In the genomic region with DNA sequence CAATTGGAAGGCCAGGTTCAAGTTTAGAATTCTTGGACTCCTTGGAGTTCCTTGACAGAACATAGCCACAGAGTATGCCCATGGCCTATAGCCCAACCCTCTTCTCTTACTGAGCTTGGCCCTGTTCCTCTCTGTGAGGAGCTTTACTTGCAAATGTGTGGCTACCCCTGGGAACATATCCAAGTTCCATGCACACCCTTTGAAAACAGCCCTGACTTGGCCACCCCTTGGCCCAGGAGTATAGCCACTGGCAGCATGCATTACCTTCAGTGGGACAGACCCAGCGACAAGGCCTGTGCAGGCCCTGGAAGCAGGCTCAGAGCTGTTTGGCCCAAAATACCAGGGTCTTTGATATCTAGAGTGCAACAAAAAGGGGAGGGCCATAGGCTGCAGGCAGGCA, we compare ENCODE assay signal across 26 cellular contexts. TPM values are rescaled to one million over a fixed set of nuclear protein-coding genes. Genes with fewer than 3 reads are reported as not detected.
"Had no signal": no experiment of that assay in that cellular context is flagged by ENCODE, and none has a peak within 500 bp of the region (broad histone marks: within the 10 kb centered on the region; RNA-seq: fewer than 3 reads in every experiment).

No MANE protein-coding gene starts in this region.

- H3K36me3 ChIP-seq: adrenal gland, breast epithelium, gastrocnemius medialis, spleen, thoracic aorta, vagina had no signal

- DNase-seq: activated CD4-positive, alpha-beta T cell treated with anti-CD3 and anti-CD28 coated beads for 4 hours; activated CD4-positive, alpha-beta T cell treated with anti-CD3 and anti-CD28 coated beads, Interleukin-2, amount 50 U/mL, for 4 hours; activated CD4-positive, CD25-positive, alpha-beta regulatory T cell; activated effector memory CD4-positive, alpha-beta T cell treated with anti-CD3 and anti-CD28 coated beads, Interleukin-2, amount 50 U/mL, for 16 hours; activated T-cell treated with anti-CD3 and anti-CD28 coated beads, Interleukin-2, amount 50 U/mL, for 1 hour; adrenal gland; aorta; central memory CD4-positive, alpha-beta T cell; endodermal cell; gastrocnemius medialis; hippocampal formation; immature natural killer cell; kidney; left colon; posterior cingulate gyrus; right cardiac atrium; spleen had no signal

- H3K4me3 ChIP-seq: adrenal gland, breast epithelium, gastrocnemius medialis, spleen, thoracic aorta, vagina had no signal

- H3K9me3 ChIP-seq: breast epithelium, gastrocnemius medialis, thoracic aorta, vagina had no signal

- H3K27ac ChIP-seq: adrenal gland, breast epithelium, gastrocnemius medialis, spleen, thoracic aorta, vagina had no signal

- H3K27me3 ChIP-seq: adrenal gland, breast epithelium, gastrocnemius medialis, spleen, vagina had no signal

- H3K4me1 ChIP-seq: adrenal gland, gastrocnemius medialis, spleen, vagina had no signal

RNA-seq across cellular contexts. Expression of a gene that starts 19.5 kb away (rescaled TPM):
- total RNA-seq: activated naive CD4-positive, alpha-beta T cell treated with anti-CD3 and anti-CD28 coated beads for 36 hours; activated naive CD8-positive, alpha-beta T cell treated with anti-CD3 and anti-CD28 coated beads for 36 hours; activated T-helper 1 cell treated with anti-CD3 and anti-CD28 coated beads, Interleukin-12 subunit alpha, Interleukin-12 subunit beta, Interleukin-2, Interleukin-4 antibody, amounts not matched to agents 30 ng/mL and 10 ng/mL and 1 ng/mL, durations not matched to agents 14 hours and 24 hours and 36 hours; adrenal gland; breast epithelium; endodermal cell; esophagus mucosa; gastrocnemius medialis; kidney; left colon; spleen; subcutaneous adipose tissue; T-helper 1 cell treated with Interleukin-12 subunit alpha and Interleukin-12 subunit beta and Interleukin-4 antibody, amounts not matched to agents 30 ng/mL and 1 ng/mL, for 36 hours had no signal
- polyA plus RNA-seq: aorta, immature natural killer cell had no signal
